Comparison of ENCODE assay signal across 9 cellular contexts in genomic region chr6:117548797-117549301, GRCh38. TPM values are rescaled to one million over a fixed set of nuclear protein-coding genes. Genes with fewer than 3 reads are reported as not detected.
DNase-seq lines count a peak whose midpoint lies in the region; ATAC-seq and TF ChIP-seq lines count a peak whose summit lies in the region.
"Had no signal": no experiment of that assay in that cellular context is flagged by ENCODE, and none has a peak within 500 bp of the region (broad histone marks: within the 10 kb centered on the region; RNA-seq: fewer than 3 reads in every experiment).

No MANE protein-coding gene starts in this region.

- H3K4me3 Mint-ChIP-seq in MCF 10A (ENCODE audit: unreplicated experiment) (no peak overlapping the region), T-cell (peak overlapping the region; percentile 82 to 86 (median 83))

- peak; percentile 35 for DNase-seq in MCF 10A (ENCODE audit: unreplicated experiment)
- no peak for DNase-seq in breast epithelium (ENCODE audit: low spot score in 2 of 2)
- DNase-seq in T-cell, result peak in 18 of 34 experiments; percentile 6 to 54 (median 18)
- peak; percentile 48 for DNase-seq in epithelial cell of proximal tubule (ENCODE audit: low read depth)
- peak in 1 of 2 donors; percentile 28 for DNase-seq in thyroid gland
- no peak for DNase-seq in epidermal melanocyte (ENCODE audit: insufficient read length, low spot score)
- no peak for DNase-seq in GM20000 (ENCODE audit: low spot score)
- no peak for DNase-seq in Ammon's horn (ENCODE audit: low spot score)
- DNase-seq: left cardiac atrium had no signal

- H3K27ac ChIP-seq in breast epithelium (no peak overlapping the region), thyroid gland (peak overlapping the region in 2 of 3 donors; percentile 1 to 11)

- no peaks in the 10 kb centered on the region for H3K36me3 ChIP-seq in breast epithelium
- peaks cover 5 to 6% of the 10 kb centered on the region in 2 donors for H3K36me3 ChIP-seq in thyroid gland

- no peak for TF ChIP-seq POLR2A in breast epithelium (IDR thresholded peaks at IDR 0.05)
- no peak for TF ChIP-seq POLR2A in thyroid gland (IDR thresholded peaks at IDR 0.05)

- H3K4me1 Mint-ChIP-seq in MCF 10A (ENCODE audit: insufficient read depth, unreplicated experiment) (peaks cover 33% of the 10 kb centered on the region), T-cell (peaks cover 43 to 46% (median 44%) of the 10 kb centered on the region in 3 donors)

- H3K27me3 ChIP-seq in breast epithelium (no peaks in the 10 kb centered on the region), thyroid gland (no peaks in the 10 kb centered on the region)

- TF ChIP-seq CTCF in MCF 10A (IDR thresholded peaks at IDR 0.05; ENCODE audit: unreplicated experiment) (no peak), breast epithelium (IDR thresholded peaks at IDR 0.05) (no peak), epithelial cell of proximal tubule (conservative IDR thresholded peaks at IDR 0.05; ENCODE audit: low read depth, low read length) (no peak), thyroid gland (IDR thresholded peaks at IDR 0.05) (no peak), GM20000 (IDR thresholded peaks at IDR 0.05; ENCODE audit: extremely low read depth, missing control alignments) (no peak)

- H3K36me3 Mint-ChIP-seq in MCF 10A (ENCODE audit: insufficient read depth, unreplicated experiment), result peaks cover 40% of the 10 kb centered on the region
- no peaks in the 10 kb centered on the region for H3K36me3 Mint-ChIP-seq in T-cell

- POLR2A ChIA-PET in MCF 10A (lab: Yijun Ruan, JAX), result interaction anchor here (0.6 to 3.0 kb wide), 7 partner anchors 10 to 1269 kb away, joined by 3 to 16 read pairs (median 4); partner anchors contain the start of gene TSPYL1
- POLR2A ChIA-PET in T-cell (lab: Charles Lee), result interaction anchor here in 1 of 2 donors (0.5 to 1.3 kb wide), 2 partner anchors 27 to 54 kb away, joined by 3 to 5 read pairs; partner anchors contain the start of gene GOPC

- intact Hi-C loops in MCF 10A (cut with micrococcal nuclease) (no loop called here), breast epithelium (cut with DNase I; ENCODE audit: low total_unique reads) (no loop called here), thyroid gland (cut with DNase I) (loop anchor here (10.0 kb wide), 1 partner anchor 46 kb away; no protein-coding TSS in a partner anchor)

- 74 to 87% methylated on average over 8 of the region's 8 CpGs for WGBS in thyroid gland, 2 donors

- no peaks in the 10 kb centered on the region for H3K9me3 Mint-ChIP-seq in MCF 10A (ENCODE audit: unreplicated experiment)
- no peaks in the 10 kb centered on the region for H3K9me3 Mint-ChIP-seq in T-cell

- no TSS peak for BruUV-seq in MCF 10A (replicated peaks; lab: Mats Ljungman, UMichigan)

- CTCF ChIA-PET in MCF 10A (lab: Yijun Ruan, JAX) (interaction anchor here (0.7 to 2.2 kb wide), 6 partner anchors 10 to 202 kb away, joined by 3 to 28 read pairs (median 4); no protein-coding TSS in a partner anchor), T-cell (lab: Charles Lee) (interaction anchor here (1.0 to 3.7 kb wide), 6 partner anchors 9 to 99 kb away, joined by 3 to 14 read pairs (median 8); partner anchors contain the start of gene DCBLD1 (in 1 of the 2))

- no peaks in the 10 kb centered on the region for H3K4me1 ChIP-seq in breast epithelium
- peaks cover 10 to 27% of the 10 kb centered on the region in 2 donors for H3K4me1 ChIP-seq in thyroid gland

- H3K27ac Mint-ChIP-seq in MCF 10A (ENCODE audit: low read depth, unreplicated experiment), result no peak overlapping the region
- peak overlapping the region; percentile 93 to 96 for H3K27ac Mint-ChIP-seq in T-cell

- ATAC-seq in T-cell (replicated peaks in 1 of 4), result peak; percentile 63 to 76 (median 68)

- H3K27me3 Mint-ChIP-seq in MCF 10A (ENCODE audit: insufficient read depth, unreplicated experiment), result no peaks in the 10 kb centered on the region
- peaks cover 0 to 2% of the 10 kb centered on the region in 2 donors for H3K27me3 Mint-ChIP-seq in T-cell

- H3K4me3 ChIP-seq in breast epithelium (no peak overlapping the region), epithelial cell of proximal tubule (ENCODE audit: low read depth, low read length) (peak overlapping the region; percentile 64), thyroid gland (replicated peaks in 1 of 3) (peak overlapping the region in 1 of 3 donors; percentile 1)

- no peaks in the 10 kb centered on the region for H3K9me3 ChIP-seq in breast epithelium
- no peaks in the 10 kb centered on the region for H3K9me3 ChIP-seq in thyroid gland

RNA-seq across cellular contexts. Expression of gene GOPC, which starts 53.5 kb away (rescaled TPM):
- total RNA-seq in MCF 10A (2022) (53.2 and 55.7 TPM in 2 replicates), breast epithelium (10 to 100 TPM; 25.6 to 36.6 (median 29.5) TPM), T-cell (10 to 100 TPM; 20.8 to 30.2 (median 27.5) TPM), epithelial cell of proximal tubule (13.2 and 16.3 TPM in 2 replicates), thyroid gland (10 to 100 TPM; 37.9 to 49.5 (median 41.7) TPM)

Comparison
In these comparisons a context has a peak if more than half of its experiments do, and no peak if none do; other contexts are left out.
1. DNase-seq: peak in MCF 10A (single experiment), T-cell (18 of 34) and epithelial cell of proximal tubule (single experiment); none in breast epithelium (0 of 2), epidermal melanocyte (single experiment), GM20000 (single experiment) and Ammon's horn (single experiment).
2. H3K27ac ChIP-seq: peak in thyroid gland (2 of 3); none in breast epithelium (0 of 2).